10 cellular contexts compared by ENCODE assay signal in genomic region chr18:48037481-48038271, GRCh38.
DNase-seq lines count a peak whose midpoint lies in the region; ATAC-seq and TF ChIP-seq lines count a peak whose summit lies in the region.
"Had no signal": no experiment of that assay in that cellular context is flagged by ENCODE, and none has a peak within 500 bp of the region (broad histone marks: within the 10 kb centered on the region; RNA-seq: fewer than 3 reads in every experiment).

No MANE protein-coding gene starts in this region.

- H3K9me3 ChIP-seq in MG63 (no peaks in the 10 kb centered on the region), right lobe of liver (no peaks in the 10 kb centered on the region)
- H3K9me3 ChIP-seq: gastrocnemius medialis, transverse colon had no signal

- peak; percentile 31 for TF ChIP-seq CTCF in brain microvascular endothelial cell (IDR thresholded peaks at IDR 0.05; ENCODE audit: low read depth, low read length, missing control alignments)
- peak; percentile 4 to 35 (median 30) for TF ChIP-seq CTCF in right lobe of liver (IDR thresholded peaks at IDR 0.05)

- in situ Hi-C loops in brain microvascular endothelial cell (cut with HindIII; ENCODE audit: low pct_ligation_motif_present, low sequenced_read_pairs): no loop called here

- no peaks in the 10 kb centered on the region for H3K4me1 ChIP-seq in right lobe of liver
- H3K4me1 ChIP-seq: gastrocnemius medialis, transverse colon had no signal

- H3K4me3 ChIP-seq in MG63 (no peak overlapping the region), brain microvascular endothelial cell (ENCODE audit: low read depth, low read length) (no peak overlapping the region), right lobe of liver (no peak overlapping the region)
- H3K4me3 ChIP-seq: gastrocnemius medialis, transverse colon had no signal

- H3K27me3 ChIP-seq in MG63: no peaks in the 10 kb centered on the region
- H3K27me3 ChIP-seq in brain microvascular endothelial cell (replicated peaks): no peaks in the 10 kb centered on the region
- no peaks in the 10 kb centered on the region for H3K27me3 ChIP-seq in right lobe of liver
- H3K27me3 ChIP-seq: gastrocnemius medialis, transverse colon had no signal

- peak; percentile 25 to 60 (median 42) for ATAC-seq in right lobe of liver
- ATAC-seq: gastrocnemius medialis had no signal

- WGBS in right lobe of liver (ENCODE audit: insufficient coverage, low coverage, low lambda C conversion rate, missing lambda C conversion rate): 76% methylated on average over 7 of the region's 16 CpGs

- H3K36me3 ChIP-seq in MG63: no peaks in the 10 kb centered on the region
- no peaks in the 10 kb centered on the region for H3K36me3 ChIP-seq in brain microvascular endothelial cell (replicated peaks)
- H3K36me3 ChIP-seq in right lobe of liver: no peaks in the 10 kb centered on the region
- H3K36me3 ChIP-seq: gastrocnemius medialis, transverse colon had no signal

- H3K27ac ChIP-seq in brain microvascular endothelial cell (no peak overlapping the region), right lobe of liver (no peak overlapping the region)
- H3K27ac ChIP-seq: gastrocnemius medialis, transverse colon had no signal

- peak; percentile 66 for DNase-seq in COR-L47 (lab: John Stamatoyannopoulos, UW)
- peak; percentile 8 for DNase-seq in MG63
- no peak for DNase-seq in brain microvascular endothelial cell
- DNase-seq in right lobe of liver: peak in 1 of 3 donors; percentile 38
- DNase-seq in NAMALWA (ENCODE audit: low spot score): no peak
- no peak for DNase-seq in EL
- DNase-seq in stimulated activated CD8-positive, alpha-beta memory T cell treated with anti-CD3 and anti-CD28 coated beads, Interleukin-4, amount 100 ng/mL, for 48 hours: no peak
- DNase-seq in OCI-M2 (lab: John Stamatoyannopoulos, UW; ENCODE audit: unreplicated experiment): no peak
- DNase-seq: gastrocnemius medialis, transverse colon had no signal

- no peak for TF ChIP-seq POLR2A in right lobe of liver (IDR thresholded peaks at IDR 0.05)

- intact Hi-C loops in right lobe of liver (cut with DNase I): loop anchor here (5.0 to 10.0 kb wide), 3 partner anchors 277 to 410 kb away; no protein-coding TSS in a partner anchor

Comparison
In these comparisons a context has a peak if more than half of its experiments do, and no peak if none do; other contexts are left out.
1. DNase-seq: peak in COR-L47 (single experiment) and MG63 (single experiment); none in brain microvascular endothelial cell (single experiment), NAMALWA (single experiment), EL (single experiment), stimulated activated CD8-positive, alpha-beta memory T cell treated with anti-CD3 and anti-CD28 coated beads, Interleukin-4, amount 100 ng/mL, for 48 hours (single experiment) and OCI-M2 (single experiment).